ENCODE assay signal across 10 cellular contexts in genomic region chr3:28050895-28051294, GRCh38.
A peak's percentile ranks its signal among the peaks of the same experiment; 100 is the strongest.
DNase-seq lines count a peak whose midpoint lies in the region; ATAC-seq, FAIRE-seq and TF ChIP-seq lines count a peak whose summit lies in the region.
"Had no signal": no experiment of that assay in that cellular context is flagged by ENCODE, and none has a peak within 500 bp of the region (broad histone marks: within the 10 kb centered on the region; RNA-seq: fewer than 3 reads in every experiment).

No MANE protein-coding gene starts in this region.

- DNase-seq in SKM-1 treated with dmso at 0.1 percent for 144 hours (lab: John Stamatoyannopoulos, UW; ENCODE audit: unreplicated experiment): peak; percentile 27
- DNase-seq in SKM-1 (lab: John Stamatoyannopoulos, UW; ENCODE audit: unreplicated experiment): no peak
- peak; percentile 98 for DNase-seq in NOMO-1 treated with DMSO at 0.1 percent for 48 hours (lab: John Stamatoyannopoulos, UW; ENCODE audit: unreplicated experiment)
- peak in 1 of 4 experiments; percentile 2 for DNase-seq in K562 (ENCODE audit: extremely low read depth in 1 of 4, low spot score in 3 of 4)
- peak; percentile 18 for DNase-seq in stimulated activated CD4-positive, alpha-beta T cell treated with anti-CD3 and anti-CD28 coated beads, Interleukin-4, amount 100 ng/mL, for 1 hour
- no peak for DNase-seq in germinal center (ENCODE audit: low spot score)
- DNase-seq in cardiac septum (ENCODE audit: low spot score): no peak
- DNase-seq in NCI-H2107 treated with DMSO at 0.1 percent for 48 hours (lab: John Stamatoyannopoulos, UW; ENCODE audit: unreplicated experiment): no peak
- DNase-seq: NCI-H1694 treated with DMSO at 0.1 percent for 48 hours had no signal

- no peaks in the 10 kb centered on the region for H3K79me2 ChIP-seq in K562 (ENCODE audit: control insufficient read depth, insufficient read depth, low read length)

- no peak for TF ChIP-seq EP300 in K562 (IDR thresholded peaks at IDR 0.05; ENCODE audit: low read length)

- H3K9me3 ChIP-seq in K562 (replicated peaks; ENCODE audit: control insufficient read depth, insufficient read depth, low read depth, low read length): no peaks in the 10 kb centered on the region
- H3K9me3 ChIP-seq: BLaER1 treated with 17β-estradiol and CSF1 and Interleukin-3, amounts not matched to agents 10 nM and 100 nM had no signal

- no peaks in the 10 kb centered on the region for H3K4me1 ChIP-seq in K562 (replicated peaks in 1 of 2; ENCODE audit: control insufficient read depth in 2 of 2, insufficient read depth in 2 of 2, low read length in 2 of 2)

- intact Hi-C loops in K562 (cut with micrococcal nuclease) (no loop called here), cardiac septum (cut with DNase I) (no loop called here)

- no peaks in the 10 kb centered on the region for H3K36me3 ChIP-seq in K562 (ENCODE audit: control insufficient read depth, insufficient read depth, low read length)
- H3K36me3 ChIP-seq: BLaER1 treated with 17β-estradiol and CSF1 and Interleukin-3, amounts not matched to agents 10 nM and 100 nM had no signal

- BruUV-seq in K562 (replicated peaks; lab: Mats Ljungman, UMichigan): no TSS peak

- H2AFZ ChIP-seq in K562 (ENCODE audit: low read depth, low read length): no peak overlapping the region

- in situ Hi-C loops in K562 (cut with MboI): no loop called here

- no peak for TF ChIP-seq POLR2A in K562 (conservative IDR thresholded peaks at IDR 0.05)

- no peak for FAIRE-seq in K562 (lab: Jason Lieb, UNC)

- no peaks in the 10 kb centered on the region for H4K20me1 ChIP-seq in K562 (replicated peaks; ENCODE audit: control insufficient read depth, insufficient read depth, low read length)
- H4K20me1 ChIP-seq: BLaER1 treated with 17β-estradiol and CSF1 and Interleukin-3, amounts not matched to agents 10 nM and 100 nM had no signal

- TF ChIP-seq RAD21 in K562 (CRISPR knock-in tag; conservative IDR thresholded peaks at IDR 0.05 in 1 of 2, IDR thresholded peaks at IDR 0.05 in 1 of 2): no peak

- H3K9ac ChIP-seq in K562 (ENCODE audit: insufficient read depth in 1 of 2, low read depth in 2 of 2, low read length in 2 of 2): no peak overlapping the region
- H3K9ac ChIP-seq: BLaER1 treated with 17β-estradiol and CSF1 and Interleukin-3, amounts not matched to agents 10 nM and 100 nM had no signal

- WGBS in K562 (ENCODE audit: insufficient coverage, low coverage, missing lambda C conversion rate): 6% methylated on average over 2 of the region's 2 CpGs

- no peak overlapping the region for H3K4me3 ChIP-seq in K562
- H3K4me3 ChIP-seq: BLaER1 treated with 17β-estradiol and CSF1 and Interleukin-3, amounts not matched to agents 10 nM and 100 nM had no signal

- no peak for TF ChIP-seq CTCF in K562 (IDR thresholded peaks at IDR 0.05 in 2 of 3, conservative IDR thresholded peaks at IDR 0.05 in 1 of 3; ENCODE audit: insufficient read depth in 2 of 3, low read depth in 1 of 3, low read length in 3 of 3)

- POLR2A ChIA-PET in K562 (lab: Yijun Ruan, JAX): no interaction called here

- H3K27me3 ChIP-seq in K562 (ENCODE audit: control insufficient read depth in 2 of 2, insufficient read depth in 2 of 2, low read length in 2 of 2): no peaks in the 10 kb centered on the region
- H3K27me3 ChIP-seq: BLaER1 treated with 17β-estradiol and CSF1 and Interleukin-3, amounts not matched to agents 10 nM and 100 nM had no signal

- CTCF ChIA-PET in K562 (lab: Yijun Ruan, JAX; ENCODE audit: low intra/inter-chr PET ratio): no interaction called here

- no peak overlapping the region for H3K27ac ChIP-seq in K562 (ENCODE audit: extremely low read depth, low read depth, low read length)

- ATAC-seq in K562: no peak

- H3K4me2 ChIP-seq in K562 (ENCODE audit: insufficient read depth, low read length): no peak overlapping the region
- H3K4me2 ChIP-seq: BLaER1 treated with 17β-estradiol and CSF1 and Interleukin-3, amounts not matched to agents 10 nM and 100 nM had no signal

- H3K9me1 ChIP-seq in K562 (ENCODE audit: control insufficient read depth, insufficient read depth, low read length): no peaks in the 10 kb centered on the region

TF ChIP-seq in K562, 482 proteins besides CTCF, POLR2A, EP300 and RAD21:
- TF ChIP-seq MBD2 (IDR thresholded peaks at IDR 0.05; ENCODE audit: borderline replicate concordance, low read depth): no peak
- TF ChIP-seq HDAC3 (IDR thresholded peaks at IDR 0.05; ENCODE audit: borderline replicate concordance, partially characterized antibody): no peak
- TF ChIP-seq NFIC (IDR thresholded peaks at IDR 0.05): peak; percentile 41; the same call in 1 of the 2 replicates

Comparison
In these comparisons a context has a peak if more than half of its experiments do, and no peak if none do; other contexts are left out.
1. DNase-seq: peak in SKM-1 treated with dmso at 0.1 percent for 144 hours (single experiment), NOMO-1 treated with DMSO at 0.1 percent for 48 hours (single experiment) and stimulated activated CD4-positive, alpha-beta T cell treated with anti-CD3 and anti-CD28 coated beads, Interleukin-4, amount 100 ng/mL, for 1 hour (single experiment); none in SKM-1 (single experiment), germinal center (single experiment), cardiac septum (single experiment) and NCI-H2107 treated with DMSO at 0.1 percent for 48 hours (single experiment).